Comparison of ENCODE assay signal across 1 cellular context in the genomic region with DNA sequence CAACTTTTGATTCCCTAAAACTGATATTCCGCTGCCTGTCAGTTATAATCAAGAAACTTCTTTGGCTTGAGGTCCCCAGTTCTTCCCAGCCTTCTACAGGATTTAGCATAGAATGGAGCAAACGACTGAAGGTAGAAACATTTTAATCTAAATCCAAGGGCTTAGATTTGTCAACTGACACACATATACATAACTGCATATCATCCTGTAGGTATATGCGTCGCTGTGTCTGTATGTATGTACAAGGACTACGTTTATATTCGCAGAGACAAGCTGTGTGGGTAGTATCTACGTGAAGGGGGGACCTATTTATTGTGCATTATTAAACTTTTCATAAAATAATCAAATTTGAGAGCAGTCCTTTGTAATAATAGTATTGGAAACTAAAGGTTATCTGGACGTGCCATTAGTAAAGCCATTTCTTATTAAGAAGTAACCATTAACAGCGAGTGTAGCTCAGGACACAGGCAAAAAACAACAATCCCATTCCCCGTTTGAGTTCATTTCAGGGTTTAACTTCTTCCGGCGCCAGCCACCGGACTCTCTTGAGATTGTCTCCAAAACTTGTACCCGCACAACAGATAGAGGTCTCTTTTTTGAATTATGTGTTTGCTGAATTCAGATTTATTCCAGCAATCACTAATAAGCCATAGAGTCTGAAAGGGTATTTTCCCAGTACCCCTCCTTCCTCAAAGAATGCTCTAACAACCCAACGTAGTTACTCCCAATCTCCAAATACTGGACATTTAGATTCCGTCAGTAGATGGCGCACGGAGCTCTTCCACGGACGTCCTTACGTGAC.
TF ChIP-seq lines count a peak whose summit lies in the region.

No MANE protein-coding gene starts in this region.

TF ChIP-seq in SK-N-SH, 30 proteins besides CTCF, POLR2A, EP300 and RAD21 (continued from another document):
- TF ChIP-seq MXI1 (IDR thresholded peaks at IDR 0.05; ENCODE audit: low read depth, low read length) (no peak), FOXJ3 (CRISPR knock-in tag; IDR thresholded peaks at IDR 0.05) (no peak), NRF1 (IDR thresholded peaks at IDR 0.05; ENCODE audit: low read depth, low read length) (no peak), SMC3 (IDR thresholded peaks at IDR 0.05; ENCODE audit: low read depth, low read length) (peak; percentile 76), EZH2phosphoT487 (IDR thresholded peaks at IDR 0.05; ENCODE audit: borderline replicate concordance, low read depth) (no peak), TAF1 (IDR thresholded peaks at IDR 0.05; ENCODE audit: borderline replicate concordance, low read depth, low read length) (no peak), RXRA (IDR thresholded peaks at IDR 0.05; ENCODE audit: borderline replicate concordance, low read depth) (peak; percentile 92; the same call in 1 of the 2 replicates)
- TF ChIP-seq, protein P1, sequence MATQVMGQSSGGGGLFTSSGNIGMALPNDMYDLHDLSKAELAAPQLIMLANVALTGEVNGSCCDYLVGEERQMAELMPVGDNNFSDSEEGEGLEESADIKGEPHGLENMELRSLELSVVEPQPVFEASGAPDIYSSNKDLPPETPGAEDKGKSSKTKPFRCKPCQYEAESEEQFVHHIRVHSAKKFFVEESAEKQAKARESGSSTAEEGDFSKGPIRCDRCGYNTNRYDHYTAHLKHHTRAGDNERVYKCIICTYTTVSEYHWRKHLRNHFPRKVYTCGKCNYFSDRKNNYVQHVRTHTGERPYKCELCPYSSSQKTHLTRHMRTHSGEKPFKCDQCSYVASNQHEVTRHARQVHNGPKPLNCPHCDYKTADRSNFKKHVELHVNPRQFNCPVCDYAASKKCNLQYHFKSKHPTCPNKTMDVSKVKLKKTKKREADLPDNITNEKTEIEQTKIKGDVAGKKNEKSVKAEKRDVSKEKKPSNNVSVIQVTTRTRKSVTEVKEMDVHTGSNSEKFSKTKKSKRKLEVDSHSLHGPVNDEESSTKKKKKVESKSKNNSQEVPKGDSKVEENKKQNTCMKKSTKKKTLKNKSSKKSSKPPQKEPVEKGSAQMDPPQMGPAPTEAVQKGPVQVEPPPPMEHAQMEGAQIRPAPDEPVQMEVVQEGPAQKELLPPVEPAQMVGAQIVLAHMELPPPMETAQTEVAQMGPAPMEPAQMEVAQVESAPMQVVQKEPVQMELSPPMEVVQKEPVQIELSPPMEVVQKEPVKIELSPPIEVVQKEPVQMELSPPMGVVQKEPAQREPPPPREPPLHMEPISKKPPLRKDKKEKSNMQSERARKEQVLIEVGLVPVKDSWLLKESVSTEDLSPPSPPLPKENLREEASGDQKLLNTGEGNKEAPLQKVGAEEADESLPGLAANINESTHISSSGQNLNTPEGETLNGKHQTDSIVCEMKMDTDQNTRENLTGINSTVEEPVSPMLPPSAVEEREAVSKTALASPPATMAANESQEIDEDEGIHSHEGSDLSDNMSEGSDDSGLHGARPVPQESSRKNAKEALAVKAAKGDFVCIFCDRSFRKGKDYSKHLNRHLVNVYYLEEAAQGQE (IDR thresholded peaks at IDR 0.05; ENCODE audit: low read depth, low read length), result no peak
- TF ChIP-seq, protein P2, sequence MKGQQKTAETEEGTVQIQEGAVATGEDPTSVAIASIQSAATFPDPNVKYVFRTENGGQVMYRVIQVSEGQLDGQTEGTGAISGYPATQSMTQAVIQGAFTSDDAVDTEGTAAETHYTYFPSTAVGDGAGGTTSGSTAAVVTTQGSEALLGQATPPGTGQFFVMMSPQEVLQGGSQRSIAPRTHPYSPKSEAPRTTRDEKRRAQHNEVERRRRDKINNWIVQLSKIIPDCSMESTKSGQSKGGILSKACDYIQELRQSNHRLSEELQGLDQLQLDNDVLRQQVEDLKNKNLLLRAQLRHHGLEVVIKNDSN (IDR thresholded peaks at IDR 0.05; ENCODE audit: borderline replicate concordance, low read depth), result no peak
- TF ChIP-seq, protein P3, sequence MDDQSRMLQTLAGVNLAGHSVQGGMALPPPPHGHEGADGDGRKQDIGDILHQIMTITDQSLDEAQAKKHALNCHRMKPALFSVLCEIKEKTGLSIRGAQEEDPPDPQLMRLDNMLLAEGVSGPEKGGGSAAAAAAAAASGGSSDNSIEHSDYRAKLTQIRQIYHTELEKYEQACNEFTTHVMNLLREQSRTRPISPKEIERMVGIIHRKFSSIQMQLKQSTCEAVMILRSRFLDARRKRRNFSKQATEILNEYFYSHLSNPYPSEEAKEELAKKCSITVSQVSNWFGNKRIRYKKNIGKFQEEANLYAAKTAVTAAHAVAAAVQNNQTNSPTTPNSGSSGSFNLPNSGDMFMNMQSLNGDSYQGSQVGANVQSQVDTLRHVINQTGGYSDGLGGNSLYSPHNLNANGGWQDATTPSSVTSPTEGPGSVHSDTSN (IDR thresholded peaks at IDR 0.05), result peak; percentile 22; the same call in 1 of the 2 replicates
